In the genomic region with DNA sequence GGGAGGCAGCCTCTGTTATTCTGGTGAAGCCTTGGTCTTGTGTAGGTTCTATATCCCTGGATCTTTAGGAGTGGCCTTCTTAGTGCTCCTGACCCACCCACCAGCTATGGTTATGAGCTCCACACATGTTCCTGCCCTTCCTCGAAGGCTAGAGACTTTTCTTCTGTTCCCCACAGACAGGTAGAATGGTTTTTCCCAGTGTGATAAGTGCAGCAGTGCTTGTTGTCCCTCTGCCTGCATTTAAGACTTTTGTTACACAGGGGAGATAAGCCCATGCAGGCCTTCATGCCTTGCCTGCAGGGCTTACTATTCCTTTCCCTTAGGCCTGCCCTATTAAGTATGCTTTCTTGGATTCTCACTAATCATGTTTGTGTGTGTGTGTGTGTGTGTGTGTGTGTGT, we compare ENCODE assay signal across 24 cellular contexts. TPM values are rescaled to one million over a fixed set of nuclear protein-coding genes. Genes with fewer than 3 reads are reported as not detected.
DNase-seq lines count a peak whose midpoint lies in the region; ATAC-seq and TF ChIP-seq lines count a peak whose summit lies in the region.
"Had no signal": no experiment of that assay in that cellular context is flagged by ENCODE, and none has a peak within 500 bp of the region (broad histone marks: within the 10 kb centered on the region; RNA-seq: fewer than 3 reads in every experiment).

No MANE protein-coding gene starts in this region.

- peaks cover 35% of the 10 kb centered on the region for H3K4me1 ChIP-seq in HUES6 (ENCODE audit: control insufficient read depth, insufficient read depth, low read length)
- H3K4me1 ChIP-seq in mesendoderm (ENCODE audit: control insufficient read depth, low read depth, low read length) = peaks cover 6% of the 10 kb centered on the region
- peaks cover 28% of the 10 kb centered on the region for H3K4me1 ChIP-seq in suprapubic skin
- H3K4me1 ChIP-seq: SJCRH30 had no signal

- no peak overlapping the region for H2BK120ac ChIP-seq in mesendoderm (ENCODE audit: low read depth, low read length)

- no peak overlapping the region for H3K23ac ChIP-seq in mesendoderm (ENCODE audit: low read length)

- no peak for TF ChIP-seq CTCF in suprapubic skin (IDR thresholded peaks at IDR 0.05)

- no peak overlapping the region for H3K18ac ChIP-seq in mesendoderm (ENCODE audit: low read length)

- H3K56ac ChIP-seq in mesendoderm (ENCODE audit: low read length) = peak overlapping the region; percentile 45

- H3K79me2 ChIP-seq in mesendoderm (ENCODE audit: control insufficient read depth, insufficient read depth, low read length) = no peaks in the 10 kb centered on the region

- no peak for DNase-seq in Right ventricle myocardium superior
- DNase-seq in left ventricle myocardium superior = no peak
- DNase-seq in mesendoderm = peak; percentile 82
- no peak for DNase-seq in suprapubic skin (ENCODE audit: low spot score in 2 of 2)
- no peak for DNase-seq in stimulated activated CD4-positive, alpha-beta T cell treated with anti-CD3 and anti-CD28 coated beads, Interleukin-12 subunit alpha, Interleukin-12 subunit beta, amount 100 ng/mL, for 4 hours
- DNase-seq in NCI-H526 (lab: John Stamatoyannopoulos, UW) = no peak
- DNase-seq: 8988T; C1 segment of cervical spinal cord; Calu3; CD8-positive, alpha-beta T cell; DMS153; H7; HFFc6; KBM-7; NCI-H1105; NCI-H2081; NCI-H2171; NCI-H345; NCI-H524; NCI-H82; SJCRH30 had no signal

- no peak for TF ChIP-seq EP300 in suprapubic skin (IDR thresholded peaks at IDR 0.05)

- no peak overlapping the region for H2BK5ac ChIP-seq in mesendoderm (ENCODE audit: low read length)

- WGBS in mesendoderm (ENCODE audit: extremely low coverage, insufficient coverage, low lambda C conversion rate) = no CpG with 5 or more reads among the region's 1 CpG
- 47% methylated on average over 1 of the region's 1 CpG for WGBS in suprapubic skin

- H4K8ac ChIP-seq in mesendoderm (ENCODE audit: low read depth, low read length) = no peak overlapping the region

- H4K5ac ChIP-seq in mesendoderm (ENCODE audit: low read length) = no peak overlapping the region

- TF ChIP-seq POLR2A in suprapubic skin (IDR thresholded peaks at IDR 0.05) = no peak

- H3K79me1 ChIP-seq in mesendoderm (ENCODE audit: low read length) = no peaks in the 10 kb centered on the region

- H3K27me3 ChIP-seq in HUES6 (ENCODE audit: control insufficient read depth, insufficient read depth, low read length) (no peaks in the 10 kb centered on the region), mesendoderm (ENCODE audit: insufficient read depth, low read length, poor library complexity) (no peaks in the 10 kb centered on the region), suprapubic skin (no peaks in the 10 kb centered on the region)
- H3K27me3 ChIP-seq: SJCRH30 had no signal

- no peak overlapping the region for H3K4ac ChIP-seq in mesendoderm (ENCODE audit: low read depth, low read length)

- no peaks in the 10 kb centered on the region for H3K9me3 ChIP-seq in HUES6 (ENCODE audit: control insufficient read depth, insufficient read depth, low read depth, low read length)
- H3K9me3 ChIP-seq in suprapubic skin = no peaks in the 10 kb centered on the region
- H3K9me3 ChIP-seq: SJCRH30 had no signal

- peak; percentile 16 for ATAC-seq in Right ventricle myocardium superior (ENCODE audit: poor library complexity)
- no peak for ATAC-seq in left ventricle myocardium superior
- ATAC-seq: CD8-positive, alpha-beta T cell; HepG2; Panc1 had no signal

- intact Hi-C loops in Right ventricle myocardium superior (cut with DNase I) = no loop called here
- intact Hi-C loops in left ventricle myocardium superior (cut with micrococcal nuclease) = no loop called here

- H3K36me3 ChIP-seq in HUES6 (ENCODE audit: control insufficient read depth, insufficient read depth, low read length) = no peaks in the 10 kb centered on the region
- no peaks in the 10 kb centered on the region for H3K36me3 ChIP-seq in mesendoderm (ENCODE audit: control insufficient read depth, insufficient read depth, low read length)
- no peaks in the 10 kb centered on the region for H3K36me3 ChIP-seq in suprapubic skin
- H3K36me3 ChIP-seq: SJCRH30 had no signal

- H3K9ac ChIP-seq in HUES6 (ENCODE audit: low read length) (peak overlapping the region; percentile 48), mesendoderm (ENCODE audit: low read length) (no peak overlapping the region)

- H2AK5ac ChIP-seq in mesendoderm (ENCODE audit: low read length) = no peak overlapping the region

- no peak overlapping the region for H3K4me2 ChIP-seq in mesendoderm (ENCODE audit: low read length)

- H3K27ac ChIP-seq in HUES6 (ENCODE audit: low read depth, low read length) = no peak overlapping the region
- no peak overlapping the region for H3K27ac ChIP-seq in mesendoderm (ENCODE audit: low read depth, low read length)
- peak overlapping the region; percentile 53 for H3K27ac ChIP-seq in suprapubic skin
- H3K27ac ChIP-seq: SJCRH30 had no signal

- no peak overlapping the region for H2BK15ac ChIP-seq in mesendoderm (replicated peaks; ENCODE audit: low read depth)

- H3K4me3 ChIP-seq in HUES6 (ENCODE audit: low read depth, low read length) = no peak overlapping the region
- H3K4me3 ChIP-seq in mesendoderm (ENCODE audit: low read length) = no peak overlapping the region
- H3K4me3 ChIP-seq in suprapubic skin = no peak overlapping the region
- H3K4me3 ChIP-seq: SJCRH30 had no signal

RNA-seq across cellular contexts. Expression of a gene that starts 48.4 kb away (rescaled TPM):
- total RNA-seq in Right ventricle myocardium superior (4.6 TPM), left ventricle myocardium superior (6.0 TPM), suprapubic skin (100 to 1,000 TPM; 120 to 640 (median 465) TPM)
- 0.01 TPM for polyA plus RNA-seq in mesendoderm (2013, experiment 1 of 2)
- polyA plus RNA-seq in mesendoderm (2013, experiment 2 of 2) = 0.01 TPM
- total RNA-seq: Calu3, H7, HepG2, HFFc6, SJCRH30 had no signal
- polyA plus RNA-seq: HepG2 had no signal

Comparison
In these comparisons a context has a peak if more than half of its experiments do, and no peak if none do; other contexts are left out.
1. RNA of a gene that starts 48.4 kb away (total RNA-seq): 120 to 640 TPM in suprapubic skin; 6.0 TPM in left ventricle myocardium superior (single experiment) and 4.6 TPM in Right ventricle myocardium superior (single experiment); every median in the first group is over 10 times any median in the second.